Comparison of ENCODE assay signal across 35 cellular contexts in genomic region chr4:19128176-19128575, GRCh38.
DNase-seq lines count a peak whose midpoint lies in the region; ATAC-seq, FAIRE-seq and TF ChIP-seq lines count a peak whose summit lies in the region.
"Had no signal": no experiment of that assay in that cellular context is flagged by ENCODE, and none has a peak within 500 bp of the region (broad histone marks: within the 10 kb centered on the region; RNA-seq: fewer than 3 reads in every experiment).

No MANE protein-coding gene starts in this region.

- H3K4me3 Mint-ChIP-seq in activated CD4-positive, alpha-beta memory T cell treated with anti-CD3 and anti-CD28 coated beads for 36 hours, result no peak overlapping the region
- no peak overlapping the region for H3K4me3 Mint-ChIP-seq in activated naive CD4-positive, alpha-beta T cell treated with anti-CD3 and anti-CD28 coated beads, Interleukin-2, amount 10 ng/mL, durations not matched to agents 7 days and 5 days
- H3K4me3 Mint-ChIP-seq: B cell; CD14-positive monocyte; CD4-positive, alpha-beta memory T cell; CD4-positive, alpha-beta T cell; CD4-positive, CD25-positive, alpha-beta regulatory T cell; CD8-positive, alpha-beta memory T cell; CD8-positive, alpha-beta T cell had no signal

- no peak overlapping the region for H3K14ac ChIP-seq in IMR-90 (replicated peaks; ENCODE audit: low read depth, low read length)

- WGBS in HepG2 (ENCODE audit: low lambda C conversion rate), result 0% methylated on average over 1 of the region's 1 CpG
- WGBS in right lobe of liver (ENCODE audit: insufficient coverage, low coverage, low lambda C conversion rate, missing lambda C conversion rate), result 20% methylated on average over 1 of the region's 1 CpG
- WGBS in IMR-90 (ENCODE audit: extremely low coverage in 2 of 2, insufficient read length in 1 of 2), 2 experiments, result no CpG with 5 or more reads among the region's 1 CpG
- WGBS in K562 (ENCODE audit: insufficient coverage, low coverage, missing lambda C conversion rate), result 0% methylated on average over 1 of the region's 1 CpG

- no peak overlapping the region for H2BK120ac ChIP-seq in IMR-90 (ENCODE audit: low read depth, low read length)

- DNase-seq in HepG2 (ENCODE audit: low spot score) (no peak), right lobe of liver (no peak), D721Med (ENCODE audit: insufficient read length, low spot score) (no peak), IMR-90 (no peak), K562 (ENCODE audit: extremely low read depth in 1 of 4, low spot score in 3 of 4) (no peak), NCI-H146 (lab: John Stamatoyannopoulos, UW) (no peak)
- DNase-seq in activated CD4-positive, alpha-beta memory T cell treated with anti-CD3 and anti-CD28 coated beads for 36 hours, result no peak
- DNase-seq in activated naive CD4-positive, alpha-beta T cell treated with anti-CD3 and anti-CD28 coated beads, Interleukin-2, amount 10 ng/mL, durations not matched to agents 7 days and 5 days, result no peak
- DNase-seq: 8988T; ACHN; AML-193; BE2C; C1 segment of cervical spinal cord; Caco-2; Calu3; CD4-positive, alpha-beta memory T cell; CD4-positive, alpha-beta T cell; CD4-positive, CD25-positive, alpha-beta regulatory T cell; CD8-positive, alpha-beta memory T cell; CD8-positive, alpha-beta T cell; COR-L47; DMS 273 treated with DMSO at 0.1 percent for 48 hours; DMS153; DMS53; DMS79; DMS79 treated with DMSO at 0.1 percent for 48 hours; DND-41; EL had no signal

- no peak overlapping the region for H3K18ac ChIP-seq in IMR-90 (ENCODE audit: low read depth, low read length)

- TF ChIP-seq RAD21 in HepG2 (CRISPR knock-in tag; IDR thresholded peaks at IDR 0.05) (no peak), IMR-90 (IDR thresholded peaks at IDR 0.05; ENCODE audit: low read length) (no peak), K562 (CRISPR knock-in tag; conservative IDR thresholded peaks at IDR 0.05 in 1 of 2, IDR thresholded peaks at IDR 0.05 in 1 of 2) (no peak)

- ATAC-seq in HepG2 (no peak), right lobe of liver (no peak), IMR-90 (ENCODE audit: low read depth) (no peak), K562 (no peak)
- ATAC-seq: A549; CD8-positive, alpha-beta T cell had no signal

- H3K9me3 ChIP-seq in HepG2 (ENCODE audit: low read length) (peaks cover 86% of the 10 kb centered on the region), right lobe of liver (no peaks in the 10 kb centered on the region), IMR-90 (ENCODE audit: control insufficient read depth, insufficient read depth, low read length) (no peaks in the 10 kb centered on the region), K562 (replicated peaks; ENCODE audit: control insufficient read depth, insufficient read depth, low read depth, low read length) (no peaks in the 10 kb centered on the region)
- H3K9me3 ChIP-seq: A549; BE2C; BLaER1; BLaER1 treated with 17β-estradiol and CSF1 and Interleukin-3, amounts not matched to agents 10 nM and 100 nM; Caco-2 had no signal

- H3K4ac ChIP-seq in IMR-90 (ENCODE audit: low read depth, low read length), result no peak overlapping the region

- POLR2A ChIA-PET in HepG2 (lab: Yijun Ruan, JAX) (no interaction called here), IMR-90 (lab: Charles Lee; ENCODE audit: unreplicated experiment) (no interaction called here), K562 (lab: Yijun Ruan, JAX) (no interaction called here)
- POLR2A ChIA-PET in activated CD4-positive, alpha-beta memory T cell treated with anti-CD3 and anti-CD28 coated beads for 36 hours (lab: Charles Lee), result no interaction called here

- H3K4me2 ChIP-seq in HepG2 (ENCODE audit: low read depth, low read length) (no peak overlapping the region), IMR-90 (ENCODE audit: low read depth, low read length) (no peak overlapping the region), K562 (ENCODE audit: insufficient read depth, low read length) (no peak overlapping the region)
- H3K4me2 ChIP-seq: A549; BLaER1; BLaER1 treated with 17β-estradiol and CSF1 and Interleukin-3, amounts not matched to agents 10 nM and 100 nM had no signal

- H3K27ac ChIP-seq in HepG2 (ENCODE audit: extremely low read length, insufficient read depth, low read length) (no peak overlapping the region), right lobe of liver (no peak overlapping the region), IMR-90 (ENCODE audit: insufficient read depth, low read length) (no peak overlapping the region), K562 (ENCODE audit: extremely low read depth, low read depth, low read length) (no peak overlapping the region)
- H3K27ac ChIP-seq: 22Rv1; A549; BLaER1; BLaER1 treated with 17β-estradiol and CSF1 and Interleukin-3, amounts not matched to agents 10 nM and 100 nM; C4-2B had no signal

- H3K56ac ChIP-seq in IMR-90 (ENCODE audit: extremely low read depth, insufficient read depth, low read length), result no peak overlapping the region

- intact Hi-C loops in HepG2 (cut with micrococcal nuclease; ENCODE audit: unreplicated experiment) (no loop called here), right lobe of liver (cut with DNase I) (no loop called here), IMR-90 (cut with micrococcal nuclease) (no loop called here), K562 (cut with micrococcal nuclease) (no loop called here)
- intact Hi-C loops in activated CD4-positive, alpha-beta memory T cell treated with anti-CD3 and anti-CD28 coated beads for 36 hours (cut with micrococcal nuclease), result no loop called here

- H3K79me2 ChIP-seq in HepG2 (ENCODE audit: insufficient read depth, low read length) (no peaks in the 10 kb centered on the region), K562 (ENCODE audit: control insufficient read depth, insufficient read depth, low read length) (no peaks in the 10 kb centered on the region)

- H3K9me3 Mint-ChIP-seq in activated CD4-positive, alpha-beta memory T cell treated with anti-CD3 and anti-CD28 coated beads for 36 hours, result peaks cover 9% of the 10 kb centered on the region
- H3K9me3 Mint-ChIP-seq in activated naive CD4-positive, alpha-beta T cell treated with anti-CD3 and anti-CD28 coated beads, Interleukin-2, amount 10 ng/mL, durations not matched to agents 7 days and 5 days, result peaks cover 2% of the 10 kb centered on the region

- H4K91ac ChIP-seq in IMR-90 (ENCODE audit: insufficient read depth, low read depth, low read length), result no peak overlapping the region

- dilution Hi-C loops in IMR-90 (cut with HindIII; ENCODE audit: low sequenced_read_pairs, unreplicated experiment), result no loop called here

- H3K4me3 ChIP-seq in HepG2 (replicated peaks in 1 of 3; ENCODE audit: insufficient read depth in 1 of 3, low read depth in 2 of 3, low read length in 3 of 3) (no peak overlapping the region), right lobe of liver (no peak overlapping the region), IMR-90 (ENCODE audit: insufficient read depth, low read depth, low read length) (no peak overlapping the region), K562 (no peak overlapping the region)
- H3K4me3 ChIP-seq: A549; BLaER1; BLaER1 treated with 17β-estradiol and CSF1 and Interleukin-3, amounts not matched to agents 10 nM and 100 nM had no signal

- BruUV-seq in HepG2 (replicated peaks; lab: Mats Ljungman, UMichigan), result no TSS peak
- no TSS peak for BruUV-seq in IMR-90 (replicated peaks; lab: Mats Ljungman, UMichigan)
- no TSS peak for BruUV-seq in K562 (replicated peaks; lab: Mats Ljungman, UMichigan)

- TF ChIP-seq CTCF in HepG2 (CRISPR knock-in tag; IDR thresholded peaks at IDR 0.05), result no peak
- no peak for TF ChIP-seq CTCF in right lobe of liver (IDR thresholded peaks at IDR 0.05)
- TF ChIP-seq CTCF in D721Med (IDR thresholded peaks at IDR 0.05; ENCODE audit: insufficient read depth, missing control alignments), result no peak
- no peak for TF ChIP-seq CTCF in IMR-90 (conservative IDR thresholded peaks at IDR 0.05; ENCODE audit: low read depth, low read length)
- no peak for TF ChIP-seq CTCF in K562 (IDR thresholded peaks at IDR 0.05 in 2 of 3, conservative IDR thresholded peaks at IDR 0.05 in 1 of 3; ENCODE audit: insufficient read depth in 2 of 3, low read depth in 1 of 3, low read length in 3 of 3)

- H3K4me1 ChIP-seq in HepG2 (ENCODE audit: insufficient read depth, low read length) (no peaks in the 10 kb centered on the region), right lobe of liver (no peaks in the 10 kb centered on the region), IMR-90 (ENCODE audit: control insufficient read depth, insufficient read depth, low read length) (no peaks in the 10 kb centered on the region), K562 (replicated peaks in 1 of 2; ENCODE audit: control insufficient read depth in 2 of 2, insufficient read depth in 2 of 2, low read length in 2 of 2) (no peaks in the 10 kb centered on the region)
- H3K4me1 ChIP-seq: A549; BE2C; BLaER1; BLaER1 treated with 17β-estradiol and CSF1 and Interleukin-3, amounts not matched to agents 10 nM and 100 nM; Caco-2 had no signal

- H3K23ac ChIP-seq in IMR-90 (ENCODE audit: low read depth, low read length), result no peak overlapping the region

- no peak overlapping the region for H4K5ac ChIP-seq in IMR-90 (ENCODE audit: low read depth, low read length)

- H3K36me3 ChIP-seq in HepG2 (replicated peaks in 1 of 2; ENCODE audit: control insufficient read depth in 1 of 2, insufficient read depth in 2 of 2, low read length in 2 of 2), result no peaks in the 10 kb centered on the region
- H3K36me3 ChIP-seq in right lobe of liver, result no peaks in the 10 kb centered on the region
- no peaks in the 10 kb centered on the region for H3K36me3 ChIP-seq in IMR-90 (ENCODE audit: control insufficient read depth, insufficient read depth, low read length)
- no peaks in the 10 kb centered on the region for H3K36me3 ChIP-seq in K562 (ENCODE audit: control insufficient read depth, insufficient read depth, low read length)
- H3K36me3 ChIP-seq: BE2C; BLaER1; BLaER1 treated with 17β-estradiol and CSF1 and Interleukin-3, amounts not matched to agents 10 nM and 100 nM had no signal

- H3K4me1 Mint-ChIP-seq in activated CD4-positive, alpha-beta memory T cell treated with anti-CD3 and anti-CD28 coated beads for 36 hours (ENCODE audit: low read depth), result no peaks in the 10 kb centered on the region
- H3K4me1 Mint-ChIP-seq in activated naive CD4-positive, alpha-beta T cell treated with anti-CD3 and anti-CD28 coated beads, Interleukin-2, amount 10 ng/mL, durations not matched to agents 7 days and 5 days, result no peaks in the 10 kb centered on the region
- H3K4me1 Mint-ChIP-seq: B cell; CD14-positive monocyte; CD4-positive, alpha-beta memory T cell; CD4-positive, CD25-positive, alpha-beta regulatory T cell; CD8-positive, alpha-beta memory T cell had no signal

- H4K20me1 ChIP-seq in HepG2 (ENCODE audit: insufficient read depth, low read length), result no peaks in the 10 kb centered on the region
- H4K20me1 ChIP-seq in IMR-90 (ENCODE audit: insufficient read depth, low read length), result no peaks in the 10 kb centered on the region
- no peaks in the 10 kb centered on the region for H4K20me1 ChIP-seq in K562 (replicated peaks; ENCODE audit: control insufficient read depth, insufficient read depth, low read length)
- H4K20me1 ChIP-seq: BLaER1; BLaER1 treated with 17β-estradiol and CSF1 and Interleukin-3, amounts not matched to agents 10 nM and 100 nM had no signal

- no peak overlapping the region for H2AK5ac ChIP-seq in IMR-90 (ENCODE audit: low read depth, low read length)

- no peaks in the 10 kb centered on the region for H3K79me1 ChIP-seq in IMR-90 (ENCODE audit: low read depth in 1 of 2, low read length in 2 of 2)

- no peak overlapping the region for H2BK15ac ChIP-seq in IMR-90 (ENCODE audit: low read depth, low read length)

- TF ChIP-seq EP300 in HepG2 (IDR thresholded peaks at IDR 0.05; ENCODE audit: low read depth in 2 of 2, low read length in 2 of 2) (no peak), HepG2 (CRISPR knock-in tag; IDR thresholded peaks at IDR 0.05; ENCODE audit: borderline replicate concordance) (no peak), K562 (IDR thresholded peaks at IDR 0.05; ENCODE audit: low read length) (no peak)

- no peak overlapping the region for H2BK20ac ChIP-seq in IMR-90 (ENCODE audit: low read depth, low read length)

- H3K27ac Mint-ChIP-seq in activated CD4-positive, alpha-beta memory T cell treated with anti-CD3 and anti-CD28 coated beads for 36 hours, result no peak overlapping the region
- H3K27ac Mint-ChIP-seq in activated naive CD4-positive, alpha-beta T cell treated with anti-CD3 and anti-CD28 coated beads, Interleukin-2, amount 10 ng/mL, durations not matched to agents 7 days and 5 days, result no peak overlapping the region
- H3K27ac Mint-ChIP-seq: B cell; CD14-positive monocyte; CD4-positive, alpha-beta memory T cell; CD4-positive, alpha-beta T cell; CD4-positive, CD25-positive, alpha-beta regulatory T cell; CD8-positive, alpha-beta memory T cell; CD8-positive, alpha-beta T cell had no signal

- H2AK9ac ChIP-seq in IMR-90 (replicated peaks; ENCODE audit: low read depth, low read length, poor library complexity), result no peak overlapping the region

- H3K9ac ChIP-seq in HepG2 (ENCODE audit: insufficient read depth, low read depth, low read length), result no peak overlapping the region
- no peak overlapping the region for H3K9ac ChIP-seq in IMR-90 (ENCODE audit: low read depth, low read length)
- H3K9ac ChIP-seq in K562 (ENCODE audit: insufficient read depth in 1 of 2, low read depth in 2 of 2, low read length in 2 of 2), result no peak overlapping the region
- H3K9ac ChIP-seq: BLaER1; BLaER1 treated with 17β-estradiol and CSF1 and Interleukin-3, amounts not matched to agents 10 nM and 100 nM had no signal

- H3K9me1 ChIP-seq in IMR-90 (ENCODE audit: insufficient read depth, low read length), result no peaks in the 10 kb centered on the region
- no peaks in the 10 kb centered on the region for H3K9me1 ChIP-seq in K562 (ENCODE audit: control insufficient read depth, insufficient read depth, low read length)

- in situ Hi-C loops in HepG2 (cut with HindIII; ENCODE audit: extremely low pct_ligation_motif_present, low pct_unique_long_range_greater_than_20kb), result no loop called here
- in situ Hi-C loops in IMR-90 (cut with MboI; ENCODE audit: low sequenced_read_pairs), result no loop called here
- in situ Hi-C loops in K562 (cut with MboI), result no loop called here

- TF ChIP-seq POLR2A in HepG2 (IDR thresholded peaks at IDR 0.05; ENCODE audit: insufficient read depth in 1 of 2, low read depth in 2 of 2, low read length in 2 of 2) (no peak), right lobe of liver (IDR thresholded peaks at IDR 0.05) (no peak), IMR-90 (IDR thresholded peaks at IDR 0.05; ENCODE audit: low read depth, low read length) (no peak), K562 (conservative IDR thresholded peaks at IDR 0.05) (no peak)

- no peak overlapping the region for H2BK5ac ChIP-seq in IMR-90 (ENCODE audit: low read depth, low read length, poor library complexity, severe bottlenecking)

- H3K27me3 ChIP-seq in HepG2 (ENCODE audit: control insufficient read depth in 1 of 2, insufficient read depth in 2 of 2, low read length in 2 of 2) (no peaks in the 10 kb centered on the region), right lobe of liver (no peaks in the 10 kb centered on the region), IMR-90 (ENCODE audit: control insufficient read depth, insufficient read depth, low read length) (no peaks in the 10 kb centered on the region), K562 (ENCODE audit: control insufficient read depth in 2 of 2, insufficient read depth in 2 of 2, low read length in 2 of 2) (no peaks in the 10 kb centered on the region)
- H3K27me3 ChIP-seq: BE2C; BLaER1; BLaER1 treated with 17β-estradiol and CSF1 and Interleukin-3, amounts not matched to agents 10 nM and 100 nM had no signal

- no peaks in the 10 kb centered on the region for H3K36me3 Mint-ChIP-seq in activated CD4-positive, alpha-beta memory T cell treated with anti-CD3 and anti-CD28 coated beads for 36 hours
- no peaks in the 10 kb centered on the region for H3K36me3 Mint-ChIP-seq in activated naive CD4-positive, alpha-beta T cell treated with anti-CD3 and anti-CD28 coated beads, Interleukin-2, amount 10 ng/mL, durations not matched to agents 7 days and 5 days
- H3K36me3 Mint-ChIP-seq: CD14-positive monocyte; CD4-positive, alpha-beta memory T cell; CD4-positive, CD25-positive, alpha-beta regulatory T cell; CD8-positive, alpha-beta memory T cell; CD8-positive, alpha-beta T cell had no signal

- H2AFZ ChIP-seq in HepG2 (ENCODE audit: low read length) (no peak overlapping the region), IMR-90 (replicated peaks; ENCODE audit: low read length, poor library complexity) (no peak overlapping the region), K562 (ENCODE audit: low read depth, low read length) (no peak overlapping the region)

- CTCF ChIA-PET in HepG2 (lab: Yijun Ruan, JAX; ENCODE audit: low intra/inter-chr PET ratio, low total read pairs) (no interaction called here), IMR-90 (lab: Yijun Ruan, JAX) (no interaction called here), K562 (lab: Yijun Ruan, JAX; ENCODE audit: low intra/inter-chr PET ratio) (no interaction called here)
- CTCF ChIA-PET in activated CD4-positive, alpha-beta memory T cell treated with anti-CD3 and anti-CD28 coated beads for 36 hours (lab: Charles Lee), result no interaction called here
- CTCF ChIA-PET in activated naive CD4-positive, alpha-beta T cell treated with anti-CD3 and anti-CD28 coated beads, Interleukin-2, amount 10 ng/mL, durations not matched to agents 7 days and 5 days (lab: Charles Lee), result no interaction called here

- FAIRE-seq in HepG2 (lab: Jason Lieb, UNC) (no peak), D721Med (lab: Jason Lieb, UNC) (peak; percentile 29), K562 (lab: Jason Lieb, UNC) (no peak)
- FAIRE-seq: A549 had no signal

- no peak overlapping the region for H4K8ac ChIP-seq in IMR-90 (ENCODE audit: low read depth in 2 of 2, low read length in 2 of 2)

- no peaks in the 10 kb centered on the region for H3K27me3 Mint-ChIP-seq in activated CD4-positive, alpha-beta memory T cell treated with anti-CD3 and anti-CD28 coated beads for 36 hours
- H3K27me3 Mint-ChIP-seq in activated naive CD4-positive, alpha-beta T cell treated with anti-CD3 and anti-CD28 coated beads, Interleukin-2, amount 10 ng/mL, durations not matched to agents 7 days and 5 days, result no peaks in the 10 kb centered on the region
- H3K27me3 Mint-ChIP-seq: B cell; CD4-positive, alpha-beta memory T cell; CD4-positive, alpha-beta T cell; CD4-positive, CD25-positive, alpha-beta regulatory T cell; CD8-positive, alpha-beta memory T cell had no signal

Comparison
In these comparisons a context has a peak if more than half of its experiments do, and no peak if none do; other contexts are left out.
1. Of the 241 proteins assayed by ChIP-seq in both HepG2 and K562: peak only in HepG2: MAFF and MAFK; only in K562: none; in both: none; in neither: 239.